Comparison of ENCODE assay signal across 17 cellular contexts in genomic region chr18:7924616-7925015, GRCh38.
DNase-seq lines count a peak whose midpoint lies in the region; ATAC-seq and TF ChIP-seq lines count a peak whose summit lies in the region.
"Had no signal": no experiment of that assay in that cellular context is flagged by ENCODE, and none has a peak within 500 bp of the region (broad histone marks: within the 10 kb centered on the region; RNA-seq: fewer than 3 reads in every experiment).

No MANE protein-coding gene starts in this region.

- no peak overlapping the region for H2BK15ac ChIP-seq in neuronal stem cell (ENCODE audit: low read length)

- H3K36me3 ChIP-seq in neuronal stem cell (replicated peaks in 1 of 2; ENCODE audit: control insufficient read depth in 2 of 2, insufficient read depth in 2 of 2, low read length in 2 of 2) = no peaks in the 10 kb centered on the region
- H3K36me3 ChIP-seq: BLaER1 treated with 17β-estradiol and CSF1 and Interleukin-3, amounts not matched to agents 10 nM and 100 nM had no signal

- H3K36me3 Mint-ChIP-seq in endothelial cell (ENCODE audit: low read depth, unreplicated experiment) (peaks cover 7% of the 10 kb centered on the region), chondrocyte (ENCODE audit: low read depth) (peaks cover 6% of the 10 kb centered on the region)

- H3K9me3 Mint-ChIP-seq in endothelial cell (ENCODE audit: unreplicated experiment) (no peaks in the 10 kb centered on the region), chondrocyte (ENCODE audit: low read depth) (peaks cover 14% of the 10 kb centered on the region)

- no peaks in the 10 kb centered on the region for H3K4me1 ChIP-seq in neuronal stem cell (ENCODE audit: control insufficient read depth in 2 of 2, insufficient read depth in 1 of 2, low read depth in 1 of 2, low read length in 2 of 2)
- H3K4me1 ChIP-seq: BLaER1 treated with 17β-estradiol and CSF1 and Interleukin-3, amounts not matched to agents 10 nM and 100 nM had no signal

- H3K27me3 Mint-ChIP-seq in endothelial cell (ENCODE audit: unreplicated experiment) (peaks cover 11% of the 10 kb centered on the region), chondrocyte (ENCODE audit: low read depth) (no peaks in the 10 kb centered on the region)

- peaks cover 0 to 2% of the 10 kb centered on the region in 2 donors for H3K9me3 ChIP-seq in neuronal stem cell (replicated peaks in 1 of 2; ENCODE audit: control insufficient read depth in 2 of 2, insufficient read depth in 1 of 2, low read depth in 1 of 2, low read length in 2 of 2)

- DNase-seq in NCI-H146 (lab: John Stamatoyannopoulos, UW) = peak; percentile 25
- DNase-seq in NCI-H146 treated with DMSO at 0.1 percent for 48 hours (lab: John Stamatoyannopoulos, UW; ENCODE audit: unreplicated experiment) = no peak
- peak; percentile 40 for DNase-seq in NCI-H524 treated with DMSO at 0.1 percent for 48 hours (lab: John Stamatoyannopoulos, UW)
- no peak for DNase-seq in endothelial cell (ENCODE audit: low spot score)
- no peak for DNase-seq in Kasumi-1 (lab: John Stamatoyannopoulos, UW)
- no peak for DNase-seq in neuronal stem cell (ENCODE audit: low spot score)
- DNase-seq in chondrocyte (ENCODE audit: low spot score) = no peak
- DNase-seq: 8988T, DMS79 treated with DMSO at 0.1 percent for 48 hours, GF-D8, NCI-H1417, NCI-H2029 treated with DMSO at 0.1 percent for 48 hours, NCI-H2227 treated with DMSO at 0.1 percent for 48 hours, NCI-H526 had no signal

- TF ChIP-seq CTCF in endothelial cell (IDR thresholded peaks at IDR 0.05; ENCODE audit: unreplicated experiment) = no peak
- no peak for TF ChIP-seq CTCF in chondrocyte (IDR thresholded peaks at IDR 0.05)

- H3K27ac Mint-ChIP-seq in endothelial cell (ENCODE audit: unreplicated experiment) (peak overlapping the region; percentile 61), chondrocyte (ENCODE audit: unreplicated experiment) (no peak overlapping the region)

- H3K4me2 ChIP-seq in neuronal stem cell (ENCODE audit: insufficient read depth, low read length, poor library complexity, severe bottlenecking) = no peak overlapping the region
- H3K4me2 ChIP-seq: BLaER1 treated with 17β-estradiol and CSF1 and Interleukin-3, amounts not matched to agents 10 nM and 100 nM had no signal

- no peak overlapping the region for H2AK5ac ChIP-seq in neuronal stem cell (ENCODE audit: low read depth, low read length)

- H3K4me1 Mint-ChIP-seq in endothelial cell (ENCODE audit: unreplicated experiment) (peaks cover 34% of the 10 kb centered on the region), chondrocyte (ENCODE audit: low read depth) (peaks cover 77% of the 10 kb centered on the region)

- no peak overlapping the region for H3K4ac ChIP-seq in neuronal stem cell (ENCODE audit: low read length)

- no peak overlapping the region for H2BK5ac ChIP-seq in neuronal stem cell (ENCODE audit: low read length)

- H3K14ac ChIP-seq in neuronal stem cell (ENCODE audit: low read length) = no peak overlapping the region

- no peak overlapping the region for H3K4me3 ChIP-seq in neuronal stem cell (ENCODE audit: low read length in 2 of 2)
- H3K4me3 ChIP-seq: BLaER1 treated with 17β-estradiol and CSF1 and Interleukin-3, amounts not matched to agents 10 nM and 100 nM had no signal

- H3K4me3 Mint-ChIP-seq in endothelial cell (ENCODE audit: unreplicated experiment) (no peak overlapping the region), chondrocyte (ENCODE audit: unreplicated experiment) (no peak overlapping the region)

- no peak for ATAC-seq in GM21360 (IDR thresholded peaks at IDR 0.05; ENCODE audit: unreplicated experiment)
- ATAC-seq: SK-N-SH treated with all-trans-retinoic acid at 6 μM for 48 hours had no signal

- H3K18ac ChIP-seq in neuronal stem cell (ENCODE audit: low read length) = no peak overlapping the region

- WGBS in neuronal stem cell (ENCODE audit: extremely low coverage in 2 of 2, insufficient read length in 2 of 2, insufficient replicate concordance in 1 of 2), 2 donors = no CpG with 5 or more reads among the region's 5 CpGs

- H3K79me1 ChIP-seq in neuronal stem cell (ENCODE audit: low read depth, low read length) = no peaks in the 10 kb centered on the region

- no peaks in the 10 kb centered on the region for H3K27me3 ChIP-seq in neuronal stem cell (ENCODE audit: control insufficient read depth in 3 of 3, insufficient read depth in 3 of 3, low read depth in 1 of 3, low read length in 3 of 3)
- H3K27me3 ChIP-seq: BLaER1 treated with 17β-estradiol and CSF1 and Interleukin-3, amounts not matched to agents 10 nM and 100 nM had no signal

- no peak overlapping the region for H4K8ac ChIP-seq in neuronal stem cell (ENCODE audit: low read depth, low read length)

- no peak overlapping the region for H3K27ac ChIP-seq in neuronal stem cell (replicated peaks; ENCODE audit: low read length)
- H3K27ac ChIP-seq: BLaER1 treated with 17β-estradiol and CSF1 and Interleukin-3, amounts not matched to agents 10 nM and 100 nM had no signal

- no peak overlapping the region for H3K23ac ChIP-seq in neuronal stem cell (ENCODE audit: low read depth, low read length, poor library complexity)

- H2AFZ ChIP-seq in neuronal stem cell (ENCODE audit: low read length) = no peak overlapping the region

- no peak overlapping the region for H2BK12ac ChIP-seq in neuronal stem cell (ENCODE audit: low read length)

- H3K9ac ChIP-seq in neuronal stem cell (ENCODE audit: low read depth, low read length, poor library complexity) = no peak overlapping the region
- H3K9ac ChIP-seq: BLaER1 treated with 17β-estradiol and CSF1 and Interleukin-3, amounts not matched to agents 10 nM and 100 nM had no signal

- no peak overlapping the region for H2BK120ac ChIP-seq in neuronal stem cell (ENCODE audit: low read depth, low read length)

- H4K91ac ChIP-seq in neuronal stem cell (ENCODE audit: low read depth, low read length, poor library complexity) = no peak overlapping the region

Comparison
In these comparisons a context has a peak if more than half of its experiments do, and no peak if none do; other contexts are left out.
1. DNase-seq: peak in NCI-H146 (single experiment) and NCI-H524 treated with DMSO at 0.1 percent for 48 hours (single experiment); none in NCI-H146 treated with DMSO at 0.1 percent for 48 hours (single experiment), endothelial cell (single experiment), Kasumi-1 (0 of 2), neuronal stem cell (single experiment) and chondrocyte (single experiment).